Comparison of ENCODE assay signal across 34 cellular contexts in genomic region chr7:50976064-50976463, GRCh38.
"Had no signal": no experiment of that assay in that cellular context is flagged by ENCODE, and none has a peak within 500 bp of the region (broad histone marks: within the 10 kb centered on the region; RNA-seq: fewer than 3 reads in every experiment).

No MANE protein-coding gene starts in this region.

- H3K27me3 ChIP-seq: MG63 had no signal

- DNase-seq: Karpas-422, Kasumi-1, MG63, MM.1S, MV-4-11, NCI-H1048, NCI-H1092, NCI-H1092 treated with DMSO at 0.1 percent for 48 hours, NCI-H1105, NCI-H1105 treated with DMSO at 0.1 percent for 48 hours, NCI-H1417, NCI-H1417 treated with DMSO at 0.1 percent for 48 hours, NCI-H1436, NCI-H1436 treated with DMSO at 0.1 percent for 48 hours, NCI-H146, NCI-H1694, NCI-H1694 treated with DMSO at 0.1 percent for 48 hours, NCI-H187, NCI-H187 treated with DMSO at 0.1 percent for 48 hours, NCI-H1930, NCI-H2029, NCI-H2029 treated with DMSO at 0.1 percent for 48 hours, NCI-H2081, NCI-H2081 treated with DMSO at 0.1 percent for 48 hours, NCI-H2107, NCI-H2171, NCI-H2171 treated with DMSO at 0.1 percent for 48 hours, NCI-H2227 treated with DMSO at 0.1 percent for 48 hours, NCI-H226, NCI-H345, NCI-H446, NCI-H446 treated with DMSO at 0.1 percent for 48 hours, NCI-H510A had no signal

- H3K4me3 ChIP-seq: MG63 had no signal

- H3K36me3 ChIP-seq: MG63 had no signal

- H3K27ac ChIP-seq: KMS-11 had no signal

- H3K9ac ChIP-seq: KMS-11 had no signal

- H3K4me2 ChIP-seq: KMS-11 had no signal
